ENCODE assay signal across 8 cellular contexts in genomic region chr5:135031146-135031812, GRCh38. TPM values are rescaled to one million over a fixed set of nuclear protein-coding genes. Genes with fewer than 3 reads are reported as not detected.
A peak's percentile ranks its signal among the peaks of the same experiment; 100 is the strongest.
DNase-seq lines count a peak whose midpoint lies in the region; ATAC-seq and TF ChIP-seq lines count a peak whose summit lies in the region.

No MANE protein-coding gene starts in this region.

- H3K27ac Mint-ChIP-seq in CD8-positive, alpha-beta memory T cell, result no peak overlapping the region
- peak overlapping the region in 1 of 3 experiments; percentile 58 for H3K27ac Mint-ChIP-seq in nephron

- CTCF ChIA-PET in CD8-positive, alpha-beta memory T cell (lab: Charles Lee), result no interaction called here

- H3K9ac ChIP-seq in colonic mucosa (ENCODE audit: low read depth in 2 of 2, low read length in 2 of 2), result peak overlapping the region; percentile 16 to 65

- peak overlapping the region; percentile 80 for H3K27ac ChIP-seq in CD8-positive, alpha-beta memory T cell (ENCODE audit: low read depth, low read length)
- peak overlapping the region; percentile 36 for H3K27ac ChIP-seq in colonic mucosa

- H3K9me3 Mint-ChIP-seq in CD8-positive, alpha-beta memory T cell, result peaks cover 0 to 3% (median 0%) of the 10 kb centered on the region in 5 donors
- peaks cover 3% of the 10 kb centered on the region for H3K9me3 Mint-ChIP-seq in nephron

- H3K4me1 ChIP-seq in CD8-positive, alpha-beta memory T cell (ENCODE audit: insufficient read depth, low read length), result peaks cover 6% of the 10 kb centered on the region
- peaks cover 16% of the 10 kb centered on the region for H3K4me1 ChIP-seq in colonic mucosa

- DNase-seq in CD8-positive, alpha-beta memory T cell, result no peak
- DNase-seq in MV-4-11 (lab: John Stamatoyannopoulos, UW), result peak; percentile 19
- DNase-seq in colonic mucosa, result no peak
- DNase-seq in cerebellar nuclear complex (lab: John Stamatoyannopoulos, UW), result no peak
- DNase-seq in activated CD4-positive, CD25-positive, alpha-beta regulatory T cell (lab: John Stamatoyannopoulos, UW), result no peak

- H3K27me3 ChIP-seq in CD8-positive, alpha-beta memory T cell (ENCODE audit: insufficient read depth, low read length, poor library complexity, severe bottlenecking), result peaks cover 22% of the 10 kb centered on the region
- H3K27me3 ChIP-seq in colonic mucosa, result peaks cover 82% of the 10 kb centered on the region

- no peaks in the 10 kb centered on the region for H3K36me3 Mint-ChIP-seq in CD8-positive, alpha-beta memory T cell
- H3K36me3 Mint-ChIP-seq in nephron (ENCODE audit: low read depth), result peaks cover 7% of the 10 kb centered on the region

- H3K4me3 Mint-ChIP-seq in CD8-positive, alpha-beta memory T cell, result peak overlapping the region in 3 of 7 donors; percentile 16 to 32 (median 19)
- H3K4me3 Mint-ChIP-seq in nephron, result peak overlapping the region; percentile 73 to 84 (median 83)

- POLR2A ChIA-PET in CD8-positive, alpha-beta memory T cell (lab: Charles Lee), result no interaction called here

- H3K36me3 ChIP-seq in CD8-positive, alpha-beta memory T cell (ENCODE audit: insufficient read depth, low read length), result no peaks in the 10 kb centered on the region
- no peaks in the 10 kb centered on the region for H3K36me3 ChIP-seq in colonic mucosa

- TF ChIP-seq CTCF in colonic mucosa (IDR thresholded peaks at IDR 0.05) (no peak), nephron (IDR thresholded peaks at IDR 0.05; ENCODE audit: unreplicated experiment in 3 of 3) (no peak)

- ATAC-seq in HG03432 (IDR thresholded peaks at IDR 0.05; ENCODE audit: unreplicated experiment) (no peak), GM21526 (IDR thresholded peaks at IDR 0.05; ENCODE audit: low FRiP score, unreplicated experiment) (no peak)

- intact Hi-C loops in colonic mucosa (cut with DNase I), result loop anchor here (5.0 kb wide), 1 partner anchor 156 kb away; no protein-coding TSS in a partner anchor

- H3K4me1 Mint-ChIP-seq in CD8-positive, alpha-beta memory T cell, result peaks cover 27 to 55% (median 30%) of the 10 kb centered on the region in 3 donors
- peaks cover 40% of the 10 kb centered on the region for H3K4me1 Mint-ChIP-seq in nephron

- no peaks in the 10 kb centered on the region for H3K9me3 ChIP-seq in CD8-positive, alpha-beta memory T cell (ENCODE audit: low read length)
- no peaks in the 10 kb centered on the region for H3K9me3 ChIP-seq in colonic mucosa

- no peak overlapping the region for H3K4me3 ChIP-seq in CD8-positive, alpha-beta memory T cell (ENCODE audit: low read length)
- H3K4me3 ChIP-seq in colonic mucosa, result peak overlapping the region; percentile 31

- peaks cover 51 to 74% of the 10 kb centered on the region in 2 donors for H3K27me3 Mint-ChIP-seq in CD8-positive, alpha-beta memory T cell
- H3K27me3 Mint-ChIP-seq in nephron (ENCODE audit: low read depth), result peaks cover 86% of the 10 kb centered on the region

RNA-seq across cellular contexts. Expression of gene PITX1, which starts 2.7 kb away (rescaled TPM):
- total RNA-seq in CD8-positive, alpha-beta memory T cell, result not detected
- not detected for polyA plus RNA-seq in CD8-positive, alpha-beta memory T cell
- total RNA-seq in colonic mucosa, result 1 to 10 TPM; 7.8 to 9.9 TPM

Comparison
In these comparisons a context has a peak if more than half of its experiments do, and no peak if none do; other contexts are left out.
1. RNA of gene PITX1, which starts 2.7 kb away (total RNA-seq): 7.8 to 9.9 TPM in colonic mucosa; not detected in CD8-positive, alpha-beta memory T cell; every median in the first group is over 4 times any median in the second.